9 cellular contexts compared by ENCODE assay signal in the genomic region with DNA sequence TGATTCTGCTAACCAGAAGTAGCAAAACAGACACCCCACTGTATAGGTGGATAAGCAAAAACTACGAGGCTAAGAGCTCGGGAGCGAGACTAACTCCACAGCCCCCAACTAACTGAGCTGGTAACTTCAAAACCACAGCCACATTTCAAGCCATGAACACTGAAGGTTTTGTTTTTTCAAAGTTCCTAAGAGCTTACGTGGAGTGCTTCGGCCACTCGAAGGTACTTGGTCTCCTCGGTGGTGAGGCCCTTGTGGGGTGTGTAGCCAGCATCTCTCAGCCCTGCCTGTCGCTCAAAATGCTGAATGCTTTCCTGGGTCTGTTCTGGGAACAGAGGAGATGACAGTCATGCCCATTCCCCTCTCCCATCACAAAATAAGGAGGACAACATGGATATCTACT.
"Had no signal": no experiment of that assay in that cellular context is flagged by ENCODE, and none has a peak within 500 bp of the region (broad histone marks: within the 10 kb centered on the region; RNA-seq: fewer than 3 reads in every experiment).

No MANE protein-coding gene starts in this region.

- H3K27ac Mint-ChIP-seq: nephron had no signal

- DNase-seq: activated CD8-positive, alpha-beta memory T cell treated with anti-CD3 and anti-CD28 coated beads, Interleukin-2, amount 50 U/mL, for 48 hours; activated naive CD4-positive, alpha-beta T cell; foreskin fibroblast; midbrain; nucleus accumbens; stimulated activated CD4-positive, alpha-beta T cell treated with anti-CD3 and anti-CD28 coated beads, Interleukin-4, amount 100 ng/mL, for 1 hour; WERI-Rb-1 had no signal

- ATAC-seq: sciatic nerve had no signal

- H3K4me3 Mint-ChIP-seq: nephron had no signal

- H3K9me3 Mint-ChIP-seq: nephron had no signal
